In genomic region chr11:11344045-11344444, GRCh38 we compare ENCODE assay signal across 12 cellular contexts.
"Had no signal": no experiment of that assay in that cellular context is flagged by ENCODE, and none has a peak within 500 bp of the region (broad histone marks: within the 10 kb centered on the region; RNA-seq: fewer than 3 reads in every experiment).

No MANE protein-coding gene starts in this region.

- H3K4me1 Mint-ChIP-seq: activated CD4-positive, alpha-beta T cell treated with anti-CD3 and anti-CD28 coated beads, Interleukin-2, amount 10 ng/mL, durations not matched to agents 7 days and 5 days; WTC11 had no signal

- H3K36me3 Mint-ChIP-seq: memory B cell, WTC11 had no signal

- ATAC-seq: WTC11 had no signal

- H3K27ac Mint-ChIP-seq: activated CD4-positive, alpha-beta T cell treated with anti-CD3 and anti-CD28 coated beads, Interleukin-2, amount 10 ng/mL, durations not matched to agents 7 days and 5 days; memory B cell; WTC11 had no signal

- H3K9me3 Mint-ChIP-seq: activated CD4-positive, alpha-beta T cell treated with anti-CD3 and anti-CD28 coated beads, Interleukin-2, amount 10 ng/mL, durations not matched to agents 7 days and 5 days; activated T-cell treated with anti-CD3 and anti-CD28 coated beads, Interleukin-2, amount 50 U/mL, for 4 hours; memory B cell; nephron had no signal

- H3K4me3 Mint-ChIP-seq: activated CD4-positive, alpha-beta T cell treated with anti-CD3 and anti-CD28 coated beads, Interleukin-2, amount 10 ng/mL, durations not matched to agents 7 days and 5 days; activated T-cell treated with anti-CD3 and anti-CD28 coated beads, Interleukin-2, amount 50 U/mL, for 4 hours; memory B cell; nephron; WTC11 had no signal

- H3K27me3 ChIP-seq: colonic mucosa, gastrocnemius medialis, sigmoid colon, thyroid gland had no signal

- H3K9me3 ChIP-seq: colonic mucosa, gastrocnemius medialis, left ventricle myocardium inferior, sigmoid colon, thyroid gland had no signal

- DNase-seq: activated CD4-positive, alpha-beta T cell treated with anti-CD3 and anti-CD28 coated beads, Interleukin-2, amount 10 ng/mL, durations not matched to agents 7 days and 5 days; activated gamma-delta T cell treated with Interleukin-2 at 50 U/mL for 16 hours; activated T-cell treated with anti-CD3 and anti-CD28 coated beads, Interleukin-2, amount 50 U/mL, for 4 hours; colonic mucosa; effector CD4-positive, alpha-beta T cell; gastrocnemius medialis; left ventricle myocardium inferior; sigmoid colon; thyroid gland had no signal

- H3K4me1 ChIP-seq: colonic mucosa had no signal

- H3K4me3 ChIP-seq: colonic mucosa, gastrocnemius medialis, left ventricle myocardium inferior, sigmoid colon, thyroid gland had no signal

- H3K36me3 ChIP-seq: colonic mucosa, gastrocnemius medialis, thyroid gland had no signal

- H3K27ac ChIP-seq: colonic mucosa, gastrocnemius medialis, left ventricle myocardium inferior, sigmoid colon, thyroid gland had no signal
